In genomic region chr12:124949066-124949465, GRCh38 we compare ENCODE assay signal across 1 cellular context.
TF ChIP-seq lines count a peak whose summit lies in the region.

No MANE protein-coding gene starts in this region.

TF ChIP-seq in HepG2, 621 proteins besides CTCF, POLR2A, EP300 and RAD21:
- TF ChIP-seq PAF1 (CRISPR knock-in tag; IDR thresholded peaks at IDR 0.05) (no peak), ZNF350 (CRISPR knock-in tag; IDR thresholded peaks at IDR 0.05; ENCODE audit: borderline replicate concordance, low read depth) (no peak), AGO2 (optimal IDR thresholded peaks at IDR 0.05; ENCODE audit: low read depth, low read length) (peak; percentile 46)
